In genomic region chr7:27840314-27840713, GRCh38 we compare ENCODE assay signal across 12 cellular contexts.
DNase-seq lines count a peak whose midpoint lies in the region; ATAC-seq, FAIRE-seq and TF ChIP-seq lines count a peak whose summit lies in the region.
"Had no signal": no experiment of that assay in that cellular context is flagged by ENCODE, and none has a peak within 500 bp of the region (broad histone marks: within the 10 kb centered on the region; RNA-seq: fewer than 3 reads in every experiment).

No MANE protein-coding gene starts in this region.

- H3K27ac ChIP-seq in HepG2 (ENCODE audit: extremely low read length, insufficient read depth, low read length), result no peak overlapping the region
- H3K27ac ChIP-seq in right lobe of liver, result no peak overlapping the region
- no peak overlapping the region for H3K27ac ChIP-seq in OCI-LY7 (ENCODE audit: low read depth, low read length, poor library complexity, severe bottlenecking)

- no TSS peak for BruUV-seq in HepG2 (replicated peaks; lab: Mats Ljungman, UMichigan)
- BruUV-seq in OCI-LY7 (replicated peaks; lab: Mats Ljungman, UMichigan), result no TSS peak

- in situ Hi-C loops in HepG2 (cut with HindIII; ENCODE audit: extremely low pct_ligation_motif_present, low pct_unique_long_range_greater_than_20kb), result no loop called here

- H4K20me1 ChIP-seq in HepG2 (ENCODE audit: insufficient read depth, low read length), result no peaks in the 10 kb centered on the region
- no peaks in the 10 kb centered on the region for H4K20me1 ChIP-seq in OCI-LY7 (ENCODE audit: insufficient read depth, low read length)

- FAIRE-seq in HepG2 (lab: Jason Lieb, UNC), result no peak
- FAIRE-seq: H1, islet of Langerhans had no signal

- no peaks in the 10 kb centered on the region for H3K9me2 ChIP-seq in OCI-LY7 (ENCODE audit: insufficient read depth, low read length)

- H3K4me3 ChIP-seq in HepG2 (replicated peaks in 1 of 3; ENCODE audit: insufficient read depth in 1 of 3, low read depth in 2 of 3, low read length in 3 of 3) (no peak overlapping the region), right lobe of liver (no peak overlapping the region), OCI-LY7 (ENCODE audit: low read depth, low read length, poor library complexity, severe bottlenecking) (no peak overlapping the region)

- DNase-seq in HepG2 (ENCODE audit: low spot score) (no peak), right lobe of liver (no peak), OCI-LY7 (ENCODE audit: low spot score) (no peak), NCI-H1436 treated with DMSO at 0.1 percent for 48 hours (lab: John Stamatoyannopoulos, UW) (no peak)
- DNase-seq in activated effector memory CD4-positive, alpha-beta T cell treated with anti-CD3 and anti-CD28 coated beads, Interleukin-2, amount 50 U/mL, for 16 hours, result peak; percentile 79
- DNase-seq in stimulated activated CD4-positive, alpha-beta T cell treated with anti-CD3 and anti-CD28 coated beads, Interleukin-15, amount 100 ng/mL, for 24 hours, result peak; percentile 41
- peak in 1 of 2 donors; percentile 13 for DNase-seq in stimulated activated naive CD8-positive, alpha-beta T cell treated with anti-CD3 and anti-CD28 coated beads, Interleukin-15, amount 100 ng/mL, for 72 hours
- DNase-seq: amniotic stem cell, NCI-H2107 had no signal

- H3K79me2 ChIP-seq in HepG2 (ENCODE audit: insufficient read depth, low read length), result no peaks in the 10 kb centered on the region
- no peaks in the 10 kb centered on the region for H3K79me2 ChIP-seq in OCI-LY7 (ENCODE audit: insufficient read depth, low read depth, low read length)

- POLR2A ChIA-PET in HepG2 (lab: Yijun Ruan, JAX) (no interaction called here), OCI-LY7 (lab: Charles Lee) (no interaction called here)

- H3K27me3 ChIP-seq in HepG2 (ENCODE audit: control insufficient read depth in 1 of 2, insufficient read depth in 2 of 2, low read length in 2 of 2) (peaks cover 3 to 32% of the 10 kb centered on the region in 2 experiments; a peak in 4 of 5 replicates), right lobe of liver (no peaks in the 10 kb centered on the region)

- H3K4me1 ChIP-seq in HepG2 (ENCODE audit: insufficient read depth, low read length) (no peaks in the 10 kb centered on the region), right lobe of liver (no peaks in the 10 kb centered on the region), OCI-LY7 (ENCODE audit: insufficient read depth, low read length, poor library complexity, severe bottlenecking) (no peaks in the 10 kb centered on the region)

- H3K9me3 ChIP-seq in HepG2 (ENCODE audit: low read length) (no peaks in the 10 kb centered on the region), right lobe of liver (no peaks in the 10 kb centered on the region), OCI-LY7 (ENCODE audit: low read length) (no peaks in the 10 kb centered on the region)

- no peak overlapping the region for H3K9ac ChIP-seq in HepG2 (ENCODE audit: insufficient read depth, low read depth, low read length)

- H3K4me3 Mint-ChIP-seq in stimulated activated naive CD8-positive, alpha-beta T cell treated with anti-CD3 and anti-CD28 coated beads, Interleukin-15, amount 100 ng/mL, for 72 hours, result peak overlapping the region in 1 of 2 donors; percentile 34

- 74% methylated on average over 3 of the region's 8 CpGs for WGBS in HepG2 (ENCODE audit: low lambda C conversion rate)
- WGBS in right lobe of liver (ENCODE audit: insufficient coverage, low coverage, low lambda C conversion rate, missing lambda C conversion rate), result no CpG with 5 or more reads among the region's 8 CpGs

- H3K4me1 Mint-ChIP-seq in stimulated activated naive CD8-positive, alpha-beta T cell treated with anti-CD3 and anti-CD28 coated beads, Interleukin-15, amount 100 ng/mL, for 72 hours, result peaks cover 15% of the 10 kb centered on the region

- H3K27ac Mint-ChIP-seq in stimulated activated naive CD8-positive, alpha-beta T cell treated with anti-CD3 and anti-CD28 coated beads, Interleukin-15, amount 100 ng/mL, for 72 hours, result peak overlapping the region in 1 of 2 donors; percentile 48

- TF ChIP-seq RAD21 in HepG2 (CRISPR knock-in tag; IDR thresholded peaks at IDR 0.05), result no peak

- intact Hi-C loops in HepG2 (cut with micrococcal nuclease; ENCODE audit: unreplicated experiment), result no loop called here
- intact Hi-C loops in right lobe of liver (cut with DNase I), result no loop called here
- intact Hi-C loops in OCI-LY7 (cut with micrococcal nuclease; ENCODE audit: unreplicated experiment), result no loop called here

- TF ChIP-seq CTCF in HepG2 (CRISPR knock-in tag; IDR thresholded peaks at IDR 0.05) (no peak), right lobe of liver (IDR thresholded peaks at IDR 0.05) (no peak), OCI-LY7 (conservative IDR thresholded peaks at IDR 0.05; ENCODE audit: low read length) (no peak)

- no peaks in the 10 kb centered on the region for H3K36me3 ChIP-seq in HepG2 (replicated peaks in 1 of 2; ENCODE audit: control insufficient read depth in 1 of 2, insufficient read depth in 2 of 2, low read length in 2 of 2)
- no peaks in the 10 kb centered on the region for H3K36me3 ChIP-seq in right lobe of liver
- peaks cover 21% of the 10 kb centered on the region; the same call in 1 of the 2 replicates for H3K36me3 ChIP-seq in OCI-LY7 (ENCODE audit: insufficient read depth, low read length)

- ATAC-seq in HepG2 (peak; percentile 7; the same call in 1 of the 3 replicates), right lobe of liver (no peak), HG02759 (IDR thresholded peaks at IDR 0.05; ENCODE audit: unreplicated experiment) (no peak)
- ATAC-seq in stimulated activated naive CD8-positive, alpha-beta T cell treated with anti-CD3 and anti-CD28 coated beads, Interleukin-15, amount 100 ng/mL, for 72 hours, result peak; percentile 78

- CTCF ChIA-PET in HepG2 (lab: Yijun Ruan, JAX; ENCODE audit: low intra/inter-chr PET ratio, low total read pairs), result no interaction called here
- CTCF ChIA-PET in OCI-LY7 (lab: Charles Lee; ENCODE audit: unreplicated experiment), result no interaction called here

- no peak for TF ChIP-seq POLR2A in HepG2 (IDR thresholded peaks at IDR 0.05; ENCODE audit: insufficient read depth in 1 of 2, low read depth in 2 of 2, low read length in 2 of 2)
- TF ChIP-seq POLR2A in right lobe of liver (IDR thresholded peaks at IDR 0.05), result no peak

- H3K9me3 Mint-ChIP-seq in stimulated activated naive CD8-positive, alpha-beta T cell treated with anti-CD3 and anti-CD28 coated beads, Interleukin-15, amount 100 ng/mL, for 72 hours, result no peaks in the 10 kb centered on the region

- H2AFZ ChIP-seq in HepG2 (ENCODE audit: low read length) (no peak overlapping the region), OCI-LY7 (ENCODE audit: low read length) (no peak overlapping the region)

- H3K4me2 ChIP-seq in HepG2 (ENCODE audit: low read depth, low read length), result no peak overlapping the region
- H3K4me2 ChIP-seq in OCI-LY7 (ENCODE audit: low read length), result no peak overlapping the region

- no peaks in the 10 kb centered on the region for H3K27me3 Mint-ChIP-seq in stimulated activated naive CD8-positive, alpha-beta T cell treated with anti-CD3 and anti-CD28 coated beads, Interleukin-15, amount 100 ng/mL, for 72 hours

- no peak for TF ChIP-seq EP300 in HepG2 (IDR thresholded peaks at IDR 0.05; ENCODE audit: low read depth in 2 of 2, low read length in 2 of 2)
- TF ChIP-seq EP300 in HepG2 (CRISPR knock-in tag; IDR thresholded peaks at IDR 0.05; ENCODE audit: borderline replicate concordance), result no peak

TF ChIP-seq in HepG2, 621 proteins besides CTCF, POLR2A, EP300 and RAD21:
- TF ChIP-seq CC2D1A (CRISPR knock-in tag; IDR thresholded peaks at IDR 0.05), result no peak
- TF ChIP-seq HMGXB4 (CRISPR knock-in tag; IDR thresholded peaks at IDR 0.05; ENCODE audit: borderline replicate concordance in 1 of 2, low read depth in 1 of 2), result no peak
- TF ChIP-seq ZNF607 (CRISPR knock-in tag; IDR thresholded peaks at IDR 0.05; ENCODE audit: borderline replicate concordance), result no peak
- TF ChIP-seq FOXJ3 (CRISPR knock-in tag; IDR thresholded peaks at IDR 0.05; ENCODE audit: borderline replicate concordance), result no peak
TF ChIP-seq in HepG2: peak in this region for 0.

Comparison
In these comparisons a context has a peak if more than half of its experiments do, and no peak if none do; other contexts are left out.
1. ATAC-seq: peak in HepG2 (single experiment) and stimulated activated naive CD8-positive, alpha-beta T cell treated with anti-CD3 and anti-CD28 coated beads, Interleukin-15, amount 100 ng/mL, for 72 hours (single experiment); none in right lobe of liver (0 of 4) and HG02759 (single experiment).
2. DNase-seq: peak in activated effector memory CD4-positive, alpha-beta T cell treated with anti-CD3 and anti-CD28 coated beads, Interleukin-2, amount 50 U/mL, for 16 hours (single experiment) and stimulated activated CD4-positive, alpha-beta T cell treated with anti-CD3 and anti-CD28 coated beads, Interleukin-15, amount 100 ng/mL, for 24 hours (single experiment); none in HepG2 (single experiment), right lobe of liver (0 of 3), OCI-LY7 (single experiment) and NCI-H1436 treated with DMSO at 0.1 percent for 48 hours (single experiment).